Comparison of ENCODE assay signal across 11 cellular contexts in the genomic region with DNA sequence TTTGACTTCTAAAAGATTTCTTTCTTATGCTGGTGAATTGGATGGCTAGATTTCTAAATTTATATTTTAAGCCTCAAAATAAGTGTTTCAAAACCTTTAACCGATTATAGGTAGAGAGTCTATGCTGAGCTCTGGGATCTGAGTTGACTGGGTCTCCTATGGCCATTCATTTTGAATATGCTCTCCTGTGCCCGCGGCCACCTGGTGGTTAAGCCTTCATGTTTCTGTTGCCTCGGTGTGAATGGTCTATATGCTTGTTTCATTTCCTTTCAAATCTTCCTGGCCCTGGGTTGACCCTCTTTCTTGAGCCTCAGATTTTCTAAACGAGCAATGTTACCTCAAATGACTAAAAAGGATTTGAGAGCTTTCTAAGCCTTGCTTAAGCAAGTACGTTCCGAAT.
DNase-seq lines count a peak whose midpoint lies in the region; ATAC-seq, FAIRE-seq and TF ChIP-seq lines count a peak whose summit lies in the region.
"Had no signal": no experiment of that assay in that cellular context is flagged by ENCODE, and none has a peak within 500 bp of the region (broad histone marks: within the 10 kb centered on the region; RNA-seq: fewer than 3 reads in every experiment).

No MANE protein-coding gene starts in this region.

- peaks cover 18% of the 10 kb centered on the region for H3K27me3 Mint-ChIP-seq in osteocyte (ENCODE audit: unreplicated experiment)

- WGBS in SK-N-SH (ENCODE audit: low lambda C conversion rate) = 53% methylated on average over 7 of the region's 7 CpGs

- ATAC-seq in SK-N-SH treated with all-trans-retinoic acid at 6 μM for 48 hours = no peak

- in situ Hi-C loops in astrocyte of the spinal cord (cut with HindIII; ENCODE audit: low sequenced_read_pairs) = no loop called here

- H4K20me1 ChIP-seq in SK-N-SH (ENCODE audit: insufficient read depth) (no peaks in the 10 kb centered on the region), Loucy (ENCODE audit: insufficient read depth, low read length, poor library complexity, severe bottlenecking) (no peaks in the 10 kb centered on the region)
- H4K20me1 ChIP-seq: BLaER1 treated with 17β-estradiol and CSF1 and Interleukin-3, amounts not matched to agents 10 nM and 100 nM had no signal

- H3K9me2 ChIP-seq in SK-N-SH = no peaks in the 10 kb centered on the region
- H3K9me2 ChIP-seq in Loucy (replicated peaks; ENCODE audit: low read depth, low read length) = no peaks in the 10 kb centered on the region

- peak; percentile 34; the same call in 1 of the 2 replicates for TF ChIP-seq CTCF in SK-N-SH (IDR thresholded peaks at IDR 0.05)
- TF ChIP-seq CTCF in Loucy (conservative IDR thresholded peaks at IDR 0.05; ENCODE audit: low read length) = peak; percentile 86
- TF ChIP-seq CTCF in astrocyte of the spinal cord (IDR thresholded peaks at IDR 0.05; ENCODE audit: low read depth, low read length) = peak; percentile 45
- peak; percentile 30 for TF ChIP-seq CTCF in osteocyte (IDR thresholded peaks at IDR 0.05)

- no peaks in the 10 kb centered on the region for H3K27me3 ChIP-seq in SK-N-SH (ENCODE audit: insufficient read depth)
- no peaks in the 10 kb centered on the region for H3K27me3 ChIP-seq in Loucy (ENCODE audit: insufficient read depth, low read length, poor library complexity, severe bottlenecking)
- H3K27me3 ChIP-seq: adrenal gland; BLaER1 treated with 17β-estradiol and CSF1 and Interleukin-3, amounts not matched to agents 10 nM and 100 nM had no signal

- no peak overlapping the region for H3K27ac ChIP-seq in SK-N-SH (ENCODE audit: low read depth in 2 of 2, low read length in 1 of 2)
- H3K27ac ChIP-seq: adrenal gland; BLaER1 treated with 17β-estradiol and CSF1 and Interleukin-3, amounts not matched to agents 10 nM and 100 nM had no signal

- H3K79me2 ChIP-seq in SK-N-SH (ENCODE audit: insufficient read depth) = no peaks in the 10 kb centered on the region
- H3K79me2 ChIP-seq in Loucy (ENCODE audit: insufficient read depth, low read length) = no peaks in the 10 kb centered on the region

- no peaks in the 10 kb centered on the region for H3F3A ChIP-seq in SK-N-SH (replicated peaks; ENCODE audit: insufficient read depth)
- no peaks in the 10 kb centered on the region for H3F3A ChIP-seq in Loucy (ENCODE audit: low read depth)

- no peak for TF ChIP-seq POLR2A in H54 (IDR thresholded peaks at IDR 0.05; ENCODE audit: low read depth, low read length)

- no peak overlapping the region; a peak in 1 of 4 replicates for H3K4me3 ChIP-seq in SK-N-SH (ENCODE audit: low read depth in 2 of 2, low read length in 1 of 2)
- H3K4me3 ChIP-seq in Loucy (ENCODE audit: low read length, poor library complexity, severe bottlenecking) = no peak overlapping the region
- no peak overlapping the region for H3K4me3 ChIP-seq in astrocyte of the spinal cord (ENCODE audit: low read depth, low read length)
- H3K4me3 ChIP-seq: adrenal gland; BLaER1 treated with 17β-estradiol and CSF1 and Interleukin-3, amounts not matched to agents 10 nM and 100 nM had no signal

- H3K4me1 ChIP-seq in SK-N-SH (ENCODE audit: control insufficient read depth in 1 of 2, insufficient read depth in 2 of 2, low read depth in 1 of 2, low read length in 1 of 2) = no peaks in the 10 kb centered on the region
- H3K4me1 ChIP-seq in Loucy (ENCODE audit: insufficient read depth, low read length, poor library complexity, severe bottlenecking) = peaks cover 5% of the 10 kb centered on the region
- H3K4me1 ChIP-seq: adrenal gland had no signal

- H3K9me3 Mint-ChIP-seq in osteocyte (ENCODE audit: unreplicated experiment) = no peaks in the 10 kb centered on the region

- DNase-seq in SK-N-SH = peak; percentile 58
- no peak for DNase-seq in astrocyte of the spinal cord (ENCODE audit: low read depth, low spot score)
- no peak for DNase-seq in osteocyte (ENCODE audit: extremely low spot score, unreplicated experiment)
- no peak for DNase-seq in H54 (ENCODE audit: insufficient read length, low spot score)
- no peak for DNase-seq in activated gamma-delta T cell treated with Interleukin-2 at 50 U/mL for 16 hours
- no peak for DNase-seq in stimulated activated CD4-positive, alpha-beta T cell treated with anti-CD3 and anti-CD28 coated beads, Interleukin-2, amount 100 ng/mL, for 48 hours
- DNase-seq: adrenal gland, kidney glomerular epithelial cell had no signal

- no peak overlapping the region for H3K4me2 ChIP-seq in SK-N-SH
- no peak overlapping the region for H3K4me2 ChIP-seq in Loucy (ENCODE audit: low read depth, low read length, poor library complexity, severe bottlenecking)
- H3K4me2 ChIP-seq: BLaER1 treated with 17β-estradiol and CSF1 and Interleukin-3, amounts not matched to agents 10 nM and 100 nM had no signal

- no peak overlapping the region for H2AFZ ChIP-seq in SK-N-SH (ENCODE audit: low read depth)
- H2AFZ ChIP-seq in Loucy (ENCODE audit: low read length) = peak overlapping the region; percentile 79

- H3K4me1 Mint-ChIP-seq in osteocyte (ENCODE audit: unreplicated experiment) = no peaks in the 10 kb centered on the region

- H3K27ac Mint-ChIP-seq in osteocyte (ENCODE audit: unreplicated experiment) = no peak overlapping the region

- H3K36me3 ChIP-seq in SK-N-SH (replicated peaks in 1 of 2; ENCODE audit: control insufficient read depth in 1 of 2, insufficient read depth in 2 of 2, low read length in 1 of 2) (no peaks in the 10 kb centered on the region), Loucy (ENCODE audit: insufficient read depth, low read length) (no peaks in the 10 kb centered on the region)
- H3K36me3 ChIP-seq: adrenal gland; BLaER1 treated with 17β-estradiol and CSF1 and Interleukin-3, amounts not matched to agents 10 nM and 100 nM had no signal

- CTCF ChIA-PET in SK-N-SH (lab: Yijun Ruan, JAX) = interaction anchor here (0.6 to 1.7 kb wide), 11 partner anchors 8 to 380 kb away, joined by 3 to 6 read pairs (median 4); no protein-coding TSS in a partner anchor

- H3K4me3 Mint-ChIP-seq in osteocyte (ENCODE audit: unreplicated experiment) = no peak overlapping the region

- H3K9me3 ChIP-seq in SK-N-SH (no peaks in the 10 kb centered on the region), Loucy (ENCODE audit: insufficient read depth, low read depth, low read length) (no peaks in the 10 kb centered on the region)
- H3K9me3 ChIP-seq: adrenal gland; BLaER1 treated with 17β-estradiol and CSF1 and Interleukin-3, amounts not matched to agents 10 nM and 100 nM had no signal

- TF ChIP-seq EP300 in SK-N-SH (IDR thresholded peaks at IDR 0.05; ENCODE audit: borderline replicate concordance in 1 of 2, low read depth in 1 of 2, low read length in 1 of 2) = no peak

- no peak for FAIRE-seq in H54 (lab: Jason Lieb, UNC)

- H3K9ac ChIP-seq in SK-N-SH (no peak overlapping the region), Loucy (ENCODE audit: low read depth, low read length, poor library complexity, severe bottlenecking) (no peak overlapping the region)
- H3K9ac ChIP-seq: BLaER1 treated with 17β-estradiol and CSF1 and Interleukin-3, amounts not matched to agents 10 nM and 100 nM had no signal

- POLR2A ChIA-PET in SK-N-SH (lab: Yijun Ruan, JAX) = no interaction called here

- H3K36me3 Mint-ChIP-seq in osteocyte (ENCODE audit: unreplicated experiment) = no peaks in the 10 kb centered on the region

- TF ChIP-seq RAD21 in SK-N-SH (IDR thresholded peaks at IDR 0.05; ENCODE audit: low read length) = peak; percentile 66

TF ChIP-seq in SK-N-SH, 30 proteins besides CTCF, POLR2A, EP300 and RAD21 (continues in another document):
- no peak for TF ChIP-seq NRF1 (IDR thresholded peaks at IDR 0.05; ENCODE audit: low read depth, low read length)
- TF ChIP-seq, protein P1, sequence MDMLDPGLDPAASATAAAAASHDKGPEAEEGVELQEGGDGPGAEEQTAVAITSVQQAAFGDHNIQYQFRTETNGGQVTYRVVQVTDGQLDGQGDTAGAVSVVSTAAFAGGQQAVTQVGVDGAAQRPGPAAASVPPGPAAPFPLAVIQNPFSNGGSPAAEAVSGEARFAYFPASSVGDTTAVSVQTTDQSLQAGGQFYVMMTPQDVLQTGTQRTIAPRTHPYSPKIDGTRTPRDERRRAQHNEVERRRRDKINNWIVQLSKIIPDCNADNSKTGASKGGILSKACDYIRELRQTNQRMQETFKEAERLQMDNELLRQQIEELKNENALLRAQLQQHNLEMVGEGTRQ (IDR thresholded peaks at IDR 0.05; ENCODE audit: borderline replicate concordance, low read depth, low read length) = no peak
- TF ChIP-seq FOXM1 (IDR thresholded peaks at IDR 0.05; ENCODE audit: low read depth) = no peak
- TF ChIP-seq POLR2AphosphoS5 (IDR thresholded peaks at IDR 0.05; ENCODE audit: low read depth, low read length) = no peak
- no peak for TF ChIP-seq RFX5 (IDR thresholded peaks at IDR 0.05; ENCODE audit: low read length)
- TF ChIP-seq SMC3 (IDR thresholded peaks at IDR 0.05; ENCODE audit: low read depth, low read length) = peak; percentile 53; the same call in 1 of the 2 replicates

TF ChIP-seq in SK-N-SH treated with all-trans-retinoic acid at 6 μM for 48 hours, 23 proteins besides CTCF, POLR2A, EP300 and RAD21:
- TF ChIP-seq ARNTL (CRISPR knock-in tag; IDR thresholded peaks at IDR 0.05; ENCODE audit: borderline replicate concordance, low read depth) = no peak
- TF ChIP-seq ZNF8 (CRISPR knock-in tag; IDR thresholded peaks at IDR 0.05) = no peak
- no peak for TF ChIP-seq ESRRG (CRISPR knock-in tag; IDR thresholded peaks at IDR 0.05)
- TF ChIP-seq, protein P2, sequence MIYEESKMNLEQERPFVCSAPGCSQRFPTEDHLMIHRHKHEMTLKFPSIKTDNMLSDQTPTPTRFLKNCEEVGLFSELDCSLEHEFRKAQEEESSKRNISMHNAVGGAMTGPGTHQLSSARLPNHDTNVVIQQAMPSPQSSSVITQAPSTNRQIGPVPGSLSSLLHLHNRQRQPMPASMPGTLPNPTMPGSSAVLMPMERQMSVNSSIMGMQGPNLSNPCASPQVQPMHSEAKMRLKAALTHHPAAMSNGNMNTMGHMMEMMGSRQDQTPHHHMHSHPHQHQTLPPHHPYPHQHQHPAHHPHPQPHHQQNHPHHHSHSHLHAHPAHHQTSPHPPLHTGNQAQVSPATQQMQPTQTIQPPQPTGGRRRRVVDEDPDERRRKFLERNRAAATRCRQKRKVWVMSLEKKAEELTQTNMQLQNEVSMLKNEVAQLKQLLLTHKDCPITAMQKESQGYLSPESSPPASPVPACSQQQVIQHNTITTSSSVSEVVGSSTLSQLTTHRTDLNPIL (CRISPR knock-in tag; IDR thresholded peaks at IDR 0.05; ENCODE audit: low read depth) = no peak

Comparison
In these comparisons a context has a peak if more than half of its experiments do, and no peak if none do; other contexts are left out.
1. CTCF ChIP-seq: peak in every context shown above with its lines; median percentile 86 in Loucy; 45 in astrocyte of the spinal cord; 34 in SK-N-SH; 30 in osteocyte.